In the genomic region with DNA sequence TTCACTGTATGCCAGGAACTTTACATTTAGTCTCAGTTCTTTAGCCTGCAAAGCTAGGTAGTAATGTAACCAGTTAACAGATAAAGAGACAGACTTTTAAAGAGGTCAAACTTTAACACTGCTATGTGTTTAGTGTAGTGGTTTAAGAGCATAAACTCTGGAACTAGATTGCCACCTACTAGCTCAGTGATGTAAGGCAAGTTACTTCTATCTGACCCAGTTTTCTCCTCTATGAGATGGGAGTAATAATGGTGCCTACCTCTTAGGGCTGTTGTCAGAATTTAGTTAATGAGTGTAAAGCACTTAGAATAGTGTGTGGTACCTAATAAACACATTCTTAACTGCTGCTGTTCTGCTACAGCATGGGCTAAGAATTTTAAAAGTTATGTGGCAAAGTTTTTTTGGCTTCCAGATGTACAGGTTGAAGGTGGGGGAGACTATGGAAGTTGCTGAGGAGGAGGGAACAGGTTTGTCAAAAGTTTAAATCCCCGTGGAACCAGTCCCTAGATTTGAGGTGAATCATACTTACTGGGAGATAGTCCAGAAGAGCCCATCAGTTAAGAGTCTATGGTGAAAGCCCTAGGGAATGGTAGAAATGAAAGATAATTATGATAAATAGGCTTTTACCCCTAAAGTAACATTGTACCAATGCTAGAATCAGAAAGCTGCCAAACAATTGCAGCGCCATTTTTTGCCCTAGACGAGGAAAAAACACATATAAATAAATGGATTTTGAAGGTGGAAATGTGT, we compare ENCODE assay signal across 13 cellular contexts. TPM values are rescaled to one million over a fixed set of nuclear protein-coding genes. Genes with fewer than 3 reads are reported as not detected.
DNase-seq lines count a peak whose midpoint lies in the region; ATAC-seq, FAIRE-seq and TF ChIP-seq lines count a peak whose summit lies in the region.
"Had no signal": no experiment of that assay in that cellular context is flagged by ENCODE, and none has a peak within 500 bp of the region (broad histone marks: within the 10 kb centered on the region; RNA-seq: fewer than 3 reads in every experiment).

No MANE protein-coding gene starts in this region.

- no peaks in the 10 kb centered on the region for H3K9me3 ChIP-seq in fibroblast of lung (ENCODE audit: control insufficient read depth, insufficient read depth, low read depth, low read length)
- H3K9me3 ChIP-seq in naive thymus-derived CD4-positive, alpha-beta T cell (ENCODE audit: control insufficient read depth in 2 of 3, low read length in 3 of 3), result no peaks in the 10 kb centered on the region
- no peaks in the 10 kb centered on the region for H3K9me3 ChIP-seq in left ventricle myocardium inferior (replicated peaks)

- H3K36me3 ChIP-seq in fibroblast of lung (ENCODE audit: control insufficient read depth, insufficient read depth, low read length) (peaks cover 2% of the 10 kb centered on the region), left ventricle myocardium inferior (no peaks in the 10 kb centered on the region)
- no peaks in the 10 kb centered on the region for H3K36me3 ChIP-seq in naive thymus-derived CD4-positive, alpha-beta T cell (ENCODE audit: control insufficient read depth in 2 of 3, insufficient read depth in 3 of 3, low read length in 3 of 3)

- H3K27ac Mint-ChIP-seq in naive thymus-derived CD4-positive, alpha-beta T cell, result peak overlapping the region in 2 of 9 donors; percentile 51 to 53
- H3K27ac Mint-ChIP-seq: activated T-helper 1 cell treated with anti-CD3 and anti-CD28 coated beads, Interleukin-12 subunit alpha, Interleukin-12 subunit beta, Interleukin-2, Interleukin-4 antibody, amounts not matched to agents 30 ng/mL and 10 ng/mL and 1 ng/mL, durations not matched to agents 14 hours and 24 hours and 36 hours had no signal

- H3K4me1 ChIP-seq in fibroblast of lung (ENCODE audit: control insufficient read depth, extremely low read depth, insufficient read depth, low read length), result peaks cover 11% of the 10 kb centered on the region
- peaks cover 0 to 8% of the 10 kb centered on the region in 2 donors for H3K4me1 ChIP-seq in naive thymus-derived CD4-positive, alpha-beta T cell (ENCODE audit: control insufficient read depth in 2 of 2, insufficient read depth in 2 of 2, low read length in 2 of 2)
- H3K4me1 ChIP-seq in left ventricle myocardium inferior, result peaks cover 90% of the 10 kb centered on the region

- no peak overlapping the region for H2AFZ ChIP-seq in fibroblast of lung (ENCODE audit: low read length)

- no peaks in the 10 kb centered on the region for H3K9me3 Mint-ChIP-seq in naive thymus-derived CD4-positive, alpha-beta T cell
- H3K9me3 Mint-ChIP-seq: activated T-helper 1 cell treated with anti-CD3 and anti-CD28 coated beads, Interleukin-12 subunit alpha, Interleukin-12 subunit beta, Interleukin-2, Interleukin-4 antibody, amounts not matched to agents 30 ng/mL and 10 ng/mL and 1 ng/mL, durations not matched to agents 14 hours and 24 hours and 36 hours had no signal

- H3K27me3 ChIP-seq in fibroblast of lung (ENCODE audit: control insufficient read depth, insufficient read depth, low read length) (no peaks in the 10 kb centered on the region), left ventricle myocardium inferior (ENCODE audit: low read depth) (no peaks in the 10 kb centered on the region)
- H3K27me3 ChIP-seq in naive thymus-derived CD4-positive, alpha-beta T cell (ENCODE audit: control insufficient read depth in 2 of 2, insufficient read depth in 2 of 2, low read length in 2 of 2), result no peaks in the 10 kb centered on the region

- no peak for TF ChIP-seq POLR2A in GM12892 (IDR thresholded peaks at IDR 0.05; ENCODE audit: low read depth, low read length)

- no peak overlapping the region for H3K9ac ChIP-seq in fibroblast of lung (ENCODE audit: insufficient read depth, low read length)

- H3K36me3 Mint-ChIP-seq in naive thymus-derived CD4-positive, alpha-beta T cell, result peaks cover 0 to 20% (median 7%) of the 10 kb centered on the region in 5 donors

- DNase-seq in GM12892 (ENCODE audit: insufficient read length) (no peak), RPMI7951 (ENCODE audit: low read depth) (peak; percentile 53), fibroblast of lung (ENCODE audit: low read depth in 2 of 2) (peak in 1 of 2 donors; percentile 69), renal cortical epithelial cell (ENCODE audit: low read depth) (peak; percentile 27), NCI-H1105 treated with DMSO at 0.1 percent for 48 hours (lab: John Stamatoyannopoulos, UW) (no peak), left ventricle myocardium inferior (no peak)
- DNase-seq in naive thymus-derived CD4-positive, alpha-beta T cell, result no peak
- DNase-seq: activated CD4-positive, alpha-beta T cell treated with anti-CD3 and anti-CD28 coated beads for 48 hours; anterior cingulate cortex; glutamatergic neuron; left ventricle myocardium superior had no signal

- H3K27ac ChIP-seq in fibroblast of lung (ENCODE audit: insufficient read depth, low read length) (no peak overlapping the region), left ventricle myocardium inferior (replicated peaks) (no peak overlapping the region)
- H3K27ac ChIP-seq in naive thymus-derived CD4-positive, alpha-beta T cell (ENCODE audit: low read depth, low read length), result no peak overlapping the region
- H3K27ac ChIP-seq: skin epidermis had no signal

- TF ChIP-seq CTCF in fibroblast of lung (conservative IDR thresholded peaks at IDR 0.05 in 1 of 2, IDR thresholded peaks at IDR 0.05 in 1 of 2; ENCODE audit: low read depth in 1 of 2, low read length in 2 of 2) (no peak), left ventricle myocardium inferior (IDR thresholded peaks at IDR 0.05; ENCODE audit: borderline replicate concordance) (no peak)

- H3K79me2 ChIP-seq in fibroblast of lung (ENCODE audit: control insufficient read depth, insufficient read depth, low read length), result peaks cover 99% of the 10 kb centered on the region

- peaks cover 10% of the 10 kb centered on the region for H4K20me1 ChIP-seq in fibroblast of lung (ENCODE audit: control insufficient read depth, extremely low read depth, insufficient read depth, low read length)

- peaks cover 24 to 77% (median 68%) of the 10 kb centered on the region in 7 donors for H3K4me1 Mint-ChIP-seq in naive thymus-derived CD4-positive, alpha-beta T cell

- intact Hi-C loops in naive thymus-derived CD4-positive, alpha-beta T cell (cut with micrococcal nuclease), result loop anchor here in 1 of 2 donors (1.0 to 2.0 kb wide), 2 partner anchors 17 to 136 kb away; no protein-coding TSS in a partner anchor
- intact Hi-C loops in left ventricle myocardium inferior (cut with micrococcal nuclease), result no loop called here

- no peak overlapping the region for H3K4me3 ChIP-seq in fibroblast of lung (replicated peaks in 1 of 4; ENCODE audit: control extremely low read depth in 1 of 4, insufficient read depth in 1 of 4, low read depth in 3 of 4, low read length in 4 of 4)
- no peak overlapping the region for H3K4me3 ChIP-seq in naive thymus-derived CD4-positive, alpha-beta T cell (ENCODE audit: low read length)
- H3K4me3 ChIP-seq in left ventricle myocardium inferior, result no peak overlapping the region
- H3K4me3 ChIP-seq: skin epidermis had no signal

- POLR2A ChIA-PET in naive thymus-derived CD4-positive, alpha-beta T cell (lab: Charles Lee), result interaction anchor here (0.7 kb wide), 2 partner anchors 9 to 139 kb away, joined by 4 to 5 read pairs; no protein-coding TSS in a partner anchor

- ATAC-seq in naive thymus-derived CD4-positive, alpha-beta T cell, result no peak
- ATAC-seq: left ventricle myocardium superior had no signal

- peak overlapping the region; percentile 48 for H3K4me2 ChIP-seq in fibroblast of lung (ENCODE audit: extremely low read depth, insufficient read depth, low read length)

- CTCF ChIA-PET in naive thymus-derived CD4-positive, alpha-beta T cell (lab: Charles Lee), result no interaction called here

- no peak overlapping the region for H3K4me3 Mint-ChIP-seq in naive thymus-derived CD4-positive, alpha-beta T cell
- H3K4me3 Mint-ChIP-seq: activated T-helper 1 cell treated with anti-CD3 and anti-CD28 coated beads, Interleukin-12 subunit alpha, Interleukin-12 subunit beta, Interleukin-2, Interleukin-4 antibody, amounts not matched to agents 30 ng/mL and 10 ng/mL and 1 ng/mL, durations not matched to agents 14 hours and 24 hours and 36 hours had no signal

- H3K27me3 Mint-ChIP-seq in naive thymus-derived CD4-positive, alpha-beta T cell, result no peaks in the 10 kb centered on the region

- peak; percentile 80 for FAIRE-seq in GM12892 (lab: Jason Lieb, UNC)

RNA-seq across cellular contexts. Expression of gene TSC22D2, which starts 13.9 kb away (rescaled TPM):
- polyA plus RNA-seq in GM12892 (2012; ENCODE audit: missing spikeins), result 10.9 TPM
- 6.2 and 8.9 TPM in 2 replicates for total RNA-seq in RPMI7951 (2014; rRNA removed; shearing (Covaris generic))
- total RNA-seq in fibroblast of lung, result 10.3 and 23.6 TPM in 2 replicates
- 29.3 and 45.5 TPM in 2 replicates for polyA plus RNA-seq in fibroblast of lung
- 30.3 and 41.2 TPM in 2 replicates for polyA plus RNA-seq in fibroblast of lung (2012)
- 11.1 and 13.0 TPM in 2 replicates for polyA minus RNA-seq in fibroblast of lung (ENCODE audit: low replicate concordance)
- total RNA-seq in renal cortical epithelial cell, result 10.6 and 28.4 TPM in 2 replicates
- 10 to 100 TPM; 17.9 to 42.1 (median 27.3) TPM for total RNA-seq in naive thymus-derived CD4-positive, alpha-beta T cell
- polyA plus RNA-seq in naive thymus-derived CD4-positive, alpha-beta T cell, result 10 to 100 TPM in 1 of 2 donors, 1 to 10 TPM in 1; 6.6 to 12.7 TPM
- total RNA-seq in left ventricle myocardium inferior, result 21.9 TPM

Comparison
In these comparisons a context has a peak if more than half of its experiments do, and no peak if none do; other contexts are left out.
1. DNase-seq: peak in RPMI7951 (single experiment) and renal cortical epithelial cell (single experiment); none in GM12892 (single experiment), NCI-H1105 treated with DMSO at 0.1 percent for 48 hours (single experiment), naive thymus-derived CD4-positive, alpha-beta T cell (0 of 9) and left ventricle myocardium inferior (single experiment).